ENCODE assay signal across 22 cellular contexts in the genomic region with DNA sequence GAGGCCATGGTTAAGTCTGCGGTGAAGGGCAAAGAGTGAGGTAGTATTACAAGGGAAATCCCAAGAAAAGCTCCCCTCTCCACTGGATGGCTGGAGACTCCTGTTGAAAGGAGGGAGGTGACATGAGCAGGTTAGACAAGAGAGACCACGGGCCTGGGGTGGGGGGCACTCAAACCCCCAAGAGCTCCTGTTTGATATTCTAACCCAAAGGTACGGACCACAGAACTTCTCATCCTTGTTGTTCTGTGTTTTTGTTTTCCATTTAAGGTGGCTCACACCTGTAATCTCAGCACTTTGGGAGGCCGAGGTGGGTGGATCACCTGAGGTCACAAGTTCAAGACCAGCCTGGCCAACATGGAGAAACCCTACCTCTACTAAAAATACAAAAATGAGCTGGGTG. TPM values are rescaled to one million over a fixed set of nuclear protein-coding genes. Genes with fewer than 3 reads are reported as not detected.
DNase-seq lines count a peak whose midpoint lies in the region; ATAC-seq and TF ChIP-seq lines count a peak whose summit lies in the region.
"Had no signal": no experiment of that assay in that cellular context is flagged by ENCODE, and none has a peak within 500 bp of the region (broad histone marks: within the 10 kb centered on the region; RNA-seq: fewer than 3 reads in every experiment).

No MANE protein-coding gene starts in this region.

- intact Hi-C loops in upper lobe of right lung (cut with DNase I) = no loop called here

- H3K27ac ChIP-seq in coronary artery (peak overlapping the region; percentile 53 to 76), lung (ENCODE audit: low read depth in 1 of 2, low read length in 1 of 2) (no peak overlapping the region), osteoblast (ENCODE audit: low read depth, low read length) (no peak overlapping the region), upper lobe of right lung (no peak overlapping the region)
- H3K27ac ChIP-seq: GM23248 had no signal

- H3K4me3 ChIP-seq in coronary artery = no peak overlapping the region
- no peak overlapping the region for H3K4me3 ChIP-seq in lung
- no peak overlapping the region for H3K4me3 ChIP-seq in osteoblast (ENCODE audit: insufficient read depth, low read length)
- H3K4me3 ChIP-seq in upper lobe of right lung = no peak overlapping the region
- H3K4me3 ChIP-seq: GM12878, GM23248, HAP-1 had no signal

- H3K36me3 ChIP-seq in lung (ENCODE audit: control insufficient read depth in 2 of 2, insufficient read depth in 2 of 2, low read length in 2 of 2) = peaks cover 0 to 4% of the 10 kb centered on the region in 2 donors
- H3K36me3 ChIP-seq in osteoblast (ENCODE audit: insufficient read depth, low read length) = no peaks in the 10 kb centered on the region
- no peaks in the 10 kb centered on the region for H3K36me3 ChIP-seq in upper lobe of right lung
- H3K36me3 ChIP-seq: BE2C, HAP-1 had no signal

- peaks cover 5% of the 10 kb centered on the region for H4K20me1 ChIP-seq in osteoblast (ENCODE audit: insufficient read depth, low read length)

- no peak overlapping the region for H2AFZ ChIP-seq in osteoblast (ENCODE audit: low read length)
- H2AFZ ChIP-seq: GM23248 had no signal

- WGBS in lung, 2 donors = 85 to 92% methylated on average over 4 of the region's 4 CpGs

- peaks cover 3 to 13% of the 10 kb centered on the region in 2 donors for H3K4me1 ChIP-seq in lung (ENCODE audit: control insufficient read depth in 2 of 2, insufficient read depth in 2 of 2, low read length in 2 of 2)
- H3K4me1 ChIP-seq in osteoblast (ENCODE audit: insufficient read depth, low read length) = peaks cover 3% of the 10 kb centered on the region
- H3K4me1 ChIP-seq in upper lobe of right lung = peaks cover 17% of the 10 kb centered on the region
- H3K4me1 ChIP-seq: BE2C, HAP-1 had no signal

- peaks cover 8% of the 10 kb centered on the region for H3K79me2 ChIP-seq in osteoblast (ENCODE audit: insufficient read depth, low read length)

- peaks cover 0 to 5% of the 10 kb centered on the region in 2 donors for H3K9me3 ChIP-seq in lung (ENCODE audit: control insufficient read depth in 2 of 2, insufficient read depth in 1 of 2, low read length in 1 of 2)
- H3K9me3 ChIP-seq in osteoblast (ENCODE audit: low read depth, low read length) = no peaks in the 10 kb centered on the region
- H3K9me3 ChIP-seq in upper lobe of right lung = no peaks in the 10 kb centered on the region
- H3K9me3 ChIP-seq: BE2C, HAP-1 had no signal

- DNase-seq in coronary artery (ENCODE audit: low spot score) = no peak
- peak; percentile 16 for DNase-seq in lung (ENCODE audit: low spot score)
- DNase-seq in osteoblast (ENCODE audit: insufficient read length, low spot score, missing footprints) = peak; percentile 9
- DNase-seq in upper lobe of right lung = peak; percentile 7
- DNase-seq in activated T-cell treated with anti-CD3 and anti-CD28 coated beads, Interleukin-2, amount 50 U/mL, for 1 hour = no peak
- no peak for DNase-seq in occipital lobe (lab: John Stamatoyannopoulos, UW)
- DNase-seq in hypothalamus (lab: John Stamatoyannopoulos, UW) = no peak
- DNase-seq: ACHN; BE2C; CD4-positive, CD25-positive, alpha-beta regulatory T cell; CD8-positive, alpha-beta memory T cell; COR-L47; DMS 273 treated with DMSO at 0.1 percent for 48 hours; DMS53; DND-41; EL; GM23248 had no signal

- no peak for TF ChIP-seq CTCF in coronary artery (IDR thresholded peaks at IDR 0.05)
- TF ChIP-seq CTCF in lung (IDR thresholded peaks at IDR 0.05; ENCODE audit: control extremely low read depth, extremely low read depth) = no peak
- no peak for TF ChIP-seq CTCF in osteoblast (IDR thresholded peaks at IDR 0.05; ENCODE audit: extremely low read depth, low read depth, low read length)
- no peak for TF ChIP-seq CTCF in upper lobe of right lung (IDR thresholded peaks at IDR 0.05)

- H3K27me3 ChIP-seq in lung (ENCODE audit: control insufficient read depth, insufficient read depth) (no peaks in the 10 kb centered on the region), osteoblast (ENCODE audit: insufficient read depth, low read length) (no peaks in the 10 kb centered on the region), upper lobe of right lung (no peaks in the 10 kb centered on the region)
- H3K27me3 ChIP-seq: BE2C had no signal

- H3K4me2 ChIP-seq in osteoblast (ENCODE audit: insufficient read depth, low read length) = no peak overlapping the region

- ATAC-seq in lung (ENCODE audit: insufficient read depth, low FRiP score) = no peak
- ATAC-seq in upper lobe of right lung = no peak
- ATAC-seq: GM12878 had no signal

RNA-seq across cellular contexts. Expression of gene VSTM4, which starts 11.6 kb away (rescaled TPM):
- 10 to 100 TPM; 10.9 to 49.4 TPM for total RNA-seq in lung
- 1 to 10 TPM; 2.9 to 3.4 TPM for polyA plus RNA-seq in lung
- 10.1 and 14.1 TPM in 2 replicates for total RNA-seq in osteoblast
- 19.5 TPM for total RNA-seq in upper lobe of right lung
- 2.3 TPM for total RNA-seq in occipital lobe
- total RNA-seq: CD4-positive, CD25-positive, alpha-beta regulatory T cell; G401; GM12878; HepG2 had no signal
- polyA plus RNA-seq: CD8-positive, alpha-beta memory T cell; HepG2 had no signal

RNA-seq across cellular contexts. Expression of gene FAM170B, which starts 30.1 kb away (rescaled TPM):
- under 1 TPM in 1 of 2 donors, not detected in 1; 0.34 TPM for total RNA-seq in lung
- under 1 TPM in 1 of 2 donors, not detected in 1; 0.13 TPM for polyA plus RNA-seq in lung
- total RNA-seq in osteoblast = not detected in 2 replicates
- total RNA-seq in upper lobe of right lung = not detected
- not detected for total RNA-seq in occipital lobe
- total RNA-seq: CD4-positive, CD25-positive, alpha-beta regulatory T cell; CD8-positive, alpha-beta memory T cell; G401; GM12878; GM23248; H4; HepG2 had no signal
- polyA plus RNA-seq: CD4-positive, CD25-positive, alpha-beta regulatory T cell; CD8-positive, alpha-beta memory T cell; GM12878; GM23248; HepG2 had no signal

Comparison
In these comparisons a context has a peak if more than half of its experiments do, and no peak if none do; other contexts are left out.
1. DNase-seq: peak in lung (single experiment), osteoblast (single experiment) and upper lobe of right lung (single experiment); none in coronary artery (single experiment), activated T-cell treated with anti-CD3 and anti-CD28 coated beads, Interleukin-2, amount 50 U/mL, for 1 hour (single experiment), occipital lobe (single experiment) and hypothalamus (0 of 51).
2. H3K27ac ChIP-seq: peak in coronary artery (2 of 2); none in lung (0 of 2), osteoblast (single experiment) and upper lobe of right lung (single experiment).